ENCODE assay signal across 9 cellular contexts in the genomic region with DNA sequence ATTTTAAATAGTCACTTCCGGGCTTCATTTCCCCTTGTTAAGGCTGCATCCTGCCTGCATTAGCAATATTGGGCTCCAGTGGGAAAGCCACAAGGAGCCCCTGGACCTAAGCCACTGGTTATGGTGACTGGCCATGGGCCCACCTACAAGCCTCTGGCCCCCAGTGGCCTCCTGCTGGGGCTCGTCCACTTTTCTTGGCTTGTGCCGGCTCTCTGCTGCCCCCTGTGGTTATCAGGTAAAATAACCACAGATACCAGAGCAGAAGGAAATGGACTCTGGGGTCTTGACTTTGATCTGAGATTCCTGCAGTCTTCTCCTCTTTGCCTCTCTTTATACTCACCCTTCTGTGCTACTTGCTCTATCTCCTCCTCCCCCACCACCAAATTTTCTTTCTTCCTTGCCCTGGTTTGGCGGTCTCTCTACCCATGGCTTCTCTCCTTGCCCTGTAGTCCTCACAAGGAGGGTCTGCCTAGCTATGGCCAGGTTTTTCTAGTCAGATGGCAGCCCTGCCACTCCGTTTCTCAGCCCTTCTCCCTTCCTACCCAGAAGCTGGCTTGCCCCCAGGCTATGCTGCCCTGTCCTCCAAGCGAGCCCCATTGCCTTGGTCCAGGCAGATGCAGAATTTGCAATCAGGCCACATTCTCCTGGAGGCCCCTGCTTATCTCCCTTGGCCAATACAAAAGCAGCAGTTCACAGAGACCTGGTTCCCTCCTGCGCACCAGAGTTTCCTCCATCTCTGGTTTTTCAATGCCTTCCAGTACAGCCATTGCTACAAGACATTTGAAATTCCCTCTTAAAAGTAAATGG.
DNase-seq lines count a peak whose midpoint lies in the region; ATAC-seq, FAIRE-seq and TF ChIP-seq lines count a peak whose summit lies in the region.
"Had no signal": no experiment of that assay in that cellular context is flagged by ENCODE, and none has a peak within 500 bp of the region (broad histone marks: within the 10 kb centered on the region; RNA-seq: fewer than 3 reads in every experiment).

No MANE protein-coding gene starts in this region.

- ATAC-seq in right lobe of liver (peak; percentile 38 to 60 (median 46)), GM18520 (IDR thresholded peaks at IDR 0.05; ENCODE audit: unreplicated experiment) (no peak), HG03571 (IDR thresholded peaks at IDR 0.05; ENCODE audit: unreplicated experiment) (no peak)

- intact Hi-C loops in right lobe of liver (cut with DNase I), result no loop called here

- TF ChIP-seq CTCF in cardiac fibroblast (IDR thresholded peaks at IDR 0.05; ENCODE audit: low read depth, low read length) (peak; percentile 73), right lobe of liver (IDR thresholded peaks at IDR 0.05) (peak; percentile 33 to 79 (median 68))

- no peak for TF ChIP-seq POLR2A in GM12891 (IDR thresholded peaks at IDR 0.05; ENCODE audit: low read depth, low read length)
- TF ChIP-seq POLR2A in right lobe of liver (IDR thresholded peaks at IDR 0.05), result no peak

- WGBS in right lobe of liver (ENCODE audit: insufficient coverage, low coverage, low lambda C conversion rate, missing lambda C conversion rate), result 44% methylated on average over 7 of the region's 7 CpGs

- no peak overlapping the region for H3K4me3 ChIP-seq in cardiac fibroblast (replicated peaks in 1 of 2; ENCODE audit: low read depth in 2 of 2, low read length in 2 of 2)
- H3K4me3 ChIP-seq in right lobe of liver, result no peak overlapping the region

- peak; percentile 58 for FAIRE-seq in GM12891 (lab: Jason Lieb, UNC)
- FAIRE-seq: colon had no signal

- no peaks in the 10 kb centered on the region for H3K36me3 ChIP-seq in right lobe of liver

- H3K4me1 ChIP-seq in right lobe of liver, result no peaks in the 10 kb centered on the region

- H3K27me3 ChIP-seq in right lobe of liver, result no peaks in the 10 kb centered on the region

- in situ Hi-C loops in ACHN (cut with HindIII; ENCODE audit: low pct_ligation_motif_present, low pct_unique_long_range_greater_than_20kb, low sequenced_read_pairs), result no loop called here

- H3K9me3 ChIP-seq in right lobe of liver, result no peaks in the 10 kb centered on the region

- H3K27ac ChIP-seq in right lobe of liver, result no peak overlapping the region

- DNase-seq in ACHN (peak; percentile 37), GM12891 (ENCODE audit: insufficient read length, low spot score) (peak; percentile 43), OCI-M1 (lab: John Stamatoyannopoulos, UW) (peak; percentile 15), cardiac fibroblast (ENCODE audit: low read depth in 2 of 2) (peak; percentile 14 to 46), right lobe of liver (no peak), NCI-H748 (lab: John Stamatoyannopoulos, UW; ENCODE audit: unreplicated experiment) (no peak)

TF ChIP-seq in GM12891, 5 proteins besides CTCF, POLR2A, EP300 and RAD21:
- TF ChIP-seq POLR2AphosphoS5 (IDR thresholded peaks at IDR 0.05; ENCODE audit: low read depth, low read length) (no peak), TAF1 (IDR thresholded peaks at IDR 0.05; ENCODE audit: low read depth, low read length) (no peak), SPI1 (IDR thresholded peaks at IDR 0.05; ENCODE audit: low read depth, low read length) (no peak), POU2F2 (IDR thresholded peaks at IDR 0.05; ENCODE audit: low read depth, low read length) (no peak), PAX5 (IDR thresholded peaks at IDR 0.05; ENCODE audit: insufficient read depth, low read length, severe bottlenecking) (no peak)

Comparison
In these comparisons a context has a peak if more than half of its experiments do, and no peak if none do; other contexts are left out.
1. DNase-seq: peak in ACHN (single experiment), GM12891 (single experiment), OCI-M1 (single experiment) and cardiac fibroblast (2 of 2); none in right lobe of liver (0 of 3) and NCI-H748 (single experiment).
2. ATAC-seq: peak in right lobe of liver (4 of 4); none in GM18520 (single experiment) and HG03571 (single experiment).